Comparison of ENCODE assay signal across 13 cellular contexts in genomic region chr6:126672654-126673053, GRCh38.
DNase-seq lines count a peak whose midpoint lies in the region; ATAC-seq and TF ChIP-seq lines count a peak whose summit lies in the region.
"Had no signal": no experiment of that assay in that cellular context is flagged by ENCODE, and none has a peak within 500 bp of the region (broad histone marks: within the 10 kb centered on the region; RNA-seq: fewer than 3 reads in every experiment).

No MANE protein-coding gene starts in this region.

- no peak overlapping the region for H3K27ac Mint-ChIP-seq in activated T-helper 2 cell treated with anti-CD3 and anti-CD28 coated beads, Interferon-gamma antibody, Interleukin-2, Interleukin-4, amounts not matched to agents 10 μg/mL and 5 μg/mL and 100 μg/mL, durations not matched to agents 14 hours and 24 hours and 36 hours
- H3K27ac Mint-ChIP-seq in activated naive CD4-positive, alpha-beta T cell treated with anti-CD3 and anti-CD28 coated beads for 36 hours: no peak overlapping the region
- H3K27ac Mint-ChIP-seq: T-helper 1 cell treated with Interleukin-12 subunit alpha and Interleukin-12 subunit beta and Interleukin-4 antibody, amounts not matched to agents 30 μg/mL and 1 μg/mL, for 36 hours had no signal

- intact Hi-C loops in IMR-90 (cut with micrococcal nuclease): no loop called here
- intact Hi-C loops in activated T-helper 2 cell treated with anti-CD3 and anti-CD28 coated beads, Interferon-gamma antibody, Interleukin-2, Interleukin-4, amounts not matched to agents 10 μg/mL and 5 μg/mL and 100 μg/mL, durations not matched to agents 14 hours and 24 hours and 36 hours (cut with micrococcal nuclease): no loop called here
- intact Hi-C loops in activated naive CD4-positive, alpha-beta T cell treated with anti-CD3 and anti-CD28 coated beads for 36 hours (cut with micrococcal nuclease): no loop called here

- H3K4me2 ChIP-seq in IMR-90 (ENCODE audit: low read depth, low read length) (peak overlapping the region; percentile 69; the same call in 1 of the 2 replicates), smooth muscle cell (no peak overlapping the region)
- H3K4me2 ChIP-seq: A549 had no signal

- no peak overlapping the region for H3K9ac ChIP-seq in IMR-90 (ENCODE audit: low read depth, low read length)
- H3K9ac ChIP-seq in smooth muscle cell (ENCODE audit: low read depth): no peak overlapping the region

- DNase-seq in IMR-90 (no peak), smooth muscle cell (lab: John Stamatoyannopoulos, UW; ENCODE audit: unreplicated experiment) (no peak), COLO829 (ENCODE audit: low spot score) (no peak)
- DNase-seq in activated T-helper 2 cell treated with anti-CD3 and anti-CD28 coated beads, Interferon-gamma antibody, Interleukin-2, Interleukin-4, amounts not matched to agents 10 μg/mL and 5 μg/mL and 100 μg/mL, durations not matched to agents 14 hours and 24 hours and 36 hours (ENCODE audit: low spot score): no peak
- DNase-seq in activated naive CD4-positive, alpha-beta T cell treated with anti-CD3 and anti-CD28 coated beads for 36 hours: no peak
- DNase-seq: activated T-cell treated with anti-CD3 and anti-CD28 coated beads, Interleukin-2, amount 50 U/mL, for 4 hours; NCI-H774 had no signal

- H3K79me2 ChIP-seq in ACC112 (ENCODE audit: control insufficient read depth, insufficient read depth, low read length, unreplicated experiment) (no peaks in the 10 kb centered on the region), smooth muscle cell (ENCODE audit: low read depth) (no peaks in the 10 kb centered on the region)

- H2BK15ac ChIP-seq in IMR-90 (ENCODE audit: low read depth, low read length): no peak overlapping the region

- WGBS in IMR-90 (ENCODE audit: extremely low coverage in 2 of 2, insufficient read length in 1 of 2), 2 experiments: no CpG with 5 or more reads among the region's 1 CpG
- WGBS in smooth muscle cell (ENCODE audit: low lambda C conversion rate): 92% methylated on average over 1 of the region's 1 CpG

- H4K20me1 ChIP-seq in IMR-90 (ENCODE audit: insufficient read depth, low read length): no peaks in the 10 kb centered on the region
- H4K20me1 ChIP-seq in smooth muscle cell (ENCODE audit: low read depth): no peaks in the 10 kb centered on the region

- TF ChIP-seq POLR2A in IMR-90 (IDR thresholded peaks at IDR 0.05; ENCODE audit: low read depth, low read length): no peak

- peak; percentile 73 for ATAC-seq in GM19324 (IDR thresholded peaks at IDR 0.05; ENCODE audit: low FRiP score, unreplicated experiment)
- ATAC-seq in HG02798 (IDR thresholded peaks at IDR 0.05; ENCODE audit: poor library complexity, unreplicated experiment): peak; percentile 86
- ATAC-seq in IMR-90 (ENCODE audit: low read depth): peak; percentile 32
- ATAC-seq: A549; activated T-cell treated with anti-CD3 and anti-CD28 coated beads, Interleukin-2, amount 50 U/mL, for 4 hours had no signal

- no peak overlapping the region for H2BK120ac ChIP-seq in IMR-90 (ENCODE audit: low read depth, low read length)

- no peaks in the 10 kb centered on the region for H3K79me1 ChIP-seq in IMR-90 (ENCODE audit: low read depth in 1 of 2, low read length in 2 of 2)

- H3K4me1 ChIP-seq in ACC112 (ENCODE audit: control insufficient read depth, insufficient read depth, low read length, unreplicated experiment): peaks cover 4% of the 10 kb centered on the region
- H3K4me1 ChIP-seq in IMR-90 (ENCODE audit: control insufficient read depth, insufficient read depth, low read length): no peaks in the 10 kb centered on the region
- H3K4me1 ChIP-seq in smooth muscle cell (ENCODE audit: low read depth): no peaks in the 10 kb centered on the region
- H3K4me1 ChIP-seq: A549 had no signal

- H3K9me3 ChIP-seq in IMR-90 (ENCODE audit: control insufficient read depth, insufficient read depth, low read length) (no peaks in the 10 kb centered on the region), smooth muscle cell (replicated peaks; ENCODE audit: low read depth) (no peaks in the 10 kb centered on the region)

- no peak overlapping the region for H3K4me3 Mint-ChIP-seq in activated T-helper 2 cell treated with anti-CD3 and anti-CD28 coated beads, Interferon-gamma antibody, Interleukin-2, Interleukin-4, amounts not matched to agents 10 μg/mL and 5 μg/mL and 100 μg/mL, durations not matched to agents 14 hours and 24 hours and 36 hours (ENCODE audit: low read depth)
- H3K4me3 Mint-ChIP-seq in activated naive CD4-positive, alpha-beta T cell treated with anti-CD3 and anti-CD28 coated beads for 36 hours: no peak overlapping the region
- H3K4me3 Mint-ChIP-seq: activated T-cell treated with anti-CD3 and anti-CD28 coated beads, Interleukin-2, amount 50 U/mL, for 4 hours; T-helper 1 cell treated with Interleukin-12 subunit alpha and Interleukin-12 subunit beta and Interleukin-4 antibody, amounts not matched to agents 30 μg/mL and 1 μg/mL, for 36 hours had no signal

- no TSS peak for BruUV-seq in IMR-90 (replicated peaks; lab: Mats Ljungman, UMichigan)

- TF ChIP-seq CTCF in IMR-90 (conservative IDR thresholded peaks at IDR 0.05; ENCODE audit: low read depth, low read length) (no peak), smooth muscle cell (IDR thresholded peaks at IDR 0.05; ENCODE audit: borderline replicate concordance, insufficient read depth, poor library complexity, severe bottlenecking) (no peak)

- dilution Hi-C loops in IMR-90 (cut with HindIII; ENCODE audit: low sequenced_read_pairs, unreplicated experiment): no loop called here

- H3F3A ChIP-seq in smooth muscle cell (ENCODE audit: low read depth): no peaks in the 10 kb centered on the region

- H2AFZ ChIP-seq in ACC112 (ENCODE audit: low read length, unreplicated experiment): peak overlapping the region; percentile 95
- H2AFZ ChIP-seq in IMR-90 (replicated peaks; ENCODE audit: low read length, poor library complexity): no peak overlapping the region
- H2AFZ ChIP-seq in smooth muscle cell (ENCODE audit: low read depth): no peak overlapping the region

- peak overlapping the region; percentile 5; the same call in 1 of the 2 replicates for H3K18ac ChIP-seq in IMR-90 (ENCODE audit: low read depth, low read length)

- no peak overlapping the region for H2AK9ac ChIP-seq in IMR-90 (replicated peaks; ENCODE audit: low read depth, low read length, poor library complexity)

- no peak overlapping the region for H4K91ac ChIP-seq in IMR-90 (ENCODE audit: insufficient read depth, low read depth, low read length)

- H3K36me3 ChIP-seq in ACC112 (ENCODE audit: insufficient read depth, low read length) (no peaks in the 10 kb centered on the region), IMR-90 (ENCODE audit: control insufficient read depth, insufficient read depth, low read length) (no peaks in the 10 kb centered on the region), smooth muscle cell (ENCODE audit: low read depth) (no peaks in the 10 kb centered on the region)

- peaks cover 6% of the 10 kb centered on the region for H3K9me3 Mint-ChIP-seq in activated T-helper 2 cell treated with anti-CD3 and anti-CD28 coated beads, Interferon-gamma antibody, Interleukin-2, Interleukin-4, amounts not matched to agents 10 μg/mL and 5 μg/mL and 100 μg/mL, durations not matched to agents 14 hours and 24 hours and 36 hours
- H3K9me3 Mint-ChIP-seq in activated naive CD4-positive, alpha-beta T cell treated with anti-CD3 and anti-CD28 coated beads for 36 hours: peaks cover 1% of the 10 kb centered on the region

- H2BK5ac ChIP-seq in IMR-90 (ENCODE audit: low read depth, low read length, poor library complexity, severe bottlenecking): no peak overlapping the region

- H4K8ac ChIP-seq in IMR-90 (ENCODE audit: low read depth in 2 of 2, low read length in 2 of 2): no peak overlapping the region

- peak overlapping the region; percentile 51; the same call in 1 of the 2 replicates for H3K14ac ChIP-seq in IMR-90 (replicated peaks; ENCODE audit: low read depth, low read length)

- H4K5ac ChIP-seq in IMR-90 (ENCODE audit: low read depth, low read length): peak overlapping the region; percentile 77; the same call in 1 of the 2 replicates

- TF ChIP-seq RAD21 in IMR-90 (IDR thresholded peaks at IDR 0.05; ENCODE audit: low read length): no peak

- no peak overlapping the region for H3K56ac ChIP-seq in IMR-90 (ENCODE audit: extremely low read depth, insufficient read depth, low read length)

- no peak overlapping the region for H2BK20ac ChIP-seq in IMR-90 (ENCODE audit: low read depth, low read length)

- H3K4ac ChIP-seq in IMR-90 (ENCODE audit: low read depth, low read length): no peak overlapping the region

- no peaks in the 10 kb centered on the region for H3K27me3 ChIP-seq in ACC112 (ENCODE audit: insufficient read depth, low read length)
- H3K27me3 ChIP-seq in IMR-90 (ENCODE audit: control insufficient read depth, insufficient read depth, low read length): no peaks in the 10 kb centered on the region
- no peaks in the 10 kb centered on the region for H3K27me3 ChIP-seq in smooth muscle cell (ENCODE audit: low read depth)

- no peak overlapping the region; the same call in 1 of the 2 replicates for H3K23ac ChIP-seq in IMR-90 (ENCODE audit: low read depth, low read length)

- H3K9me1 ChIP-seq in IMR-90 (ENCODE audit: insufficient read depth, low read length): no peaks in the 10 kb centered on the region

- no peaks in the 10 kb centered on the region for H3K36me3 Mint-ChIP-seq in activated T-helper 2 cell treated with anti-CD3 and anti-CD28 coated beads, Interferon-gamma antibody, Interleukin-2, Interleukin-4, amounts not matched to agents 10 μg/mL and 5 μg/mL and 100 μg/mL, durations not matched to agents 14 hours and 24 hours and 36 hours (ENCODE audit: low read depth)
- H3K36me3 Mint-ChIP-seq in activated naive CD4-positive, alpha-beta T cell treated with anti-CD3 and anti-CD28 coated beads for 36 hours (ENCODE audit: low read depth): no peaks in the 10 kb centered on the region

- POLR2A ChIA-PET in IMR-90 (lab: Charles Lee; ENCODE audit: unreplicated experiment): no interaction called here

- no peaks in the 10 kb centered on the region for H3K27me3 Mint-ChIP-seq in activated T-helper 2 cell treated with anti-CD3 and anti-CD28 coated beads, Interferon-gamma antibody, Interleukin-2, Interleukin-4, amounts not matched to agents 10 μg/mL and 5 μg/mL and 100 μg/mL, durations not matched to agents 14 hours and 24 hours and 36 hours (ENCODE audit: low read depth)
- H3K27me3 Mint-ChIP-seq in activated naive CD4-positive, alpha-beta T cell treated with anti-CD3 and anti-CD28 coated beads for 36 hours (ENCODE audit: low read depth): no peaks in the 10 kb centered on the region

- H3K27ac ChIP-seq in ACC112 (ENCODE audit: low read depth, low read length) (peak overlapping the region; percentile 10; the same call in 1 of the 2 replicates), IMR-90 (ENCODE audit: insufficient read depth, low read length) (no peak overlapping the region), smooth muscle cell (ENCODE audit: low read depth) (no peak overlapping the region)
- H3K27ac ChIP-seq: A549, coronary artery had no signal

- no peaks in the 10 kb centered on the region for H3K4me1 Mint-ChIP-seq in activated T-helper 2 cell treated with anti-CD3 and anti-CD28 coated beads, Interferon-gamma antibody, Interleukin-2, Interleukin-4, amounts not matched to agents 10 μg/mL and 5 μg/mL and 100 μg/mL, durations not matched to agents 14 hours and 24 hours and 36 hours (ENCODE audit: low read depth)
- H3K4me1 Mint-ChIP-seq in activated naive CD4-positive, alpha-beta T cell treated with anti-CD3 and anti-CD28 coated beads for 36 hours (ENCODE audit: low read depth): peaks cover 2% of the 10 kb centered on the region

- in situ Hi-C loops in IMR-90 (cut with MboI; ENCODE audit: low sequenced_read_pairs): loop anchor here (25.0 kb wide), 1 partner anchor 660 kb away; no protein-coding TSS in a partner anchor

- H2AK5ac ChIP-seq in IMR-90 (ENCODE audit: low read depth, low read length): no peak overlapping the region

- H3K4me3 ChIP-seq in ACC112 (ENCODE audit: low read depth, low read length) (peak overlapping the region; percentile 40), IMR-90 (ENCODE audit: insufficient read depth, low read depth, low read length) (no peak overlapping the region), smooth muscle cell (no peak overlapping the region)
- H3K4me3 ChIP-seq: A549, coronary artery had no signal

- CTCF ChIA-PET in IMR-90 (lab: Yijun Ruan, JAX): interaction anchor here (0.6 to 0.7 kb wide), 2 partner anchors 51 to 892 kb away, joined by 3 to 5 read pairs; no protein-coding TSS in a partner anchor
- CTCF ChIA-PET in activated naive CD4-positive, alpha-beta T cell treated with anti-CD3 and anti-CD28 coated beads for 36 hours (lab: Charles Lee): interaction anchor here (0.7 kb wide), 1 partner anchor 96 kb away, joined by 3 read pairs; no protein-coding TSS in a partner anchor

Comparison
In these comparisons a context has a peak if more than half of its experiments do, and no peak if none do; other contexts are left out.
1. ATAC-seq: peak in every context shown above with its lines; median percentile 86 in HG02798; 73 in GM19324; 32 in IMR-90.